ENCODE assay signal across 29 cellular contexts in the genomic region with DNA sequence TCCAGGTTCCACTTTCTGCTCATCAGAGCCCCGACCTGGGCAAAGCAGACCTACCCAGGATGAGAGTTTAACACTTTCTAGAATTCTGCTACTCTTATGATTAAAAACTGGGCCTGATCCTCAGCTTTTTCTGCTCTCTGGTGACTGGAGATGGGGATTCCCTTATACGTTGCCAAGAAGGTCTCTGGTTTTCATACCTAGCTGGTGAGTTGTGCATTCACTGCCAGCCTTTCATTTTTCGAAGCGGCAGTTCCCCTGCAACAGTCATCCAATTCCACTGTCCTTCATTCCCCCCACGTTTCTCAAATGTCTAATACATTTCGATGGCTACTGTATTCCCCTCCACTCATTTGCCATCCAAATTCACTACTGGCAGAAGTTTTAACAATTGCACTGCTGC.
DNase-seq lines count a peak whose midpoint lies in the region; ATAC-seq and TF ChIP-seq lines count a peak whose summit lies in the region.
"Had no signal": no experiment of that assay in that cellular context is flagged by ENCODE, and none has a peak within 500 bp of the region (broad histone marks: within the 10 kb centered on the region; RNA-seq: fewer than 3 reads in every experiment).

No MANE protein-coding gene starts in this region.

- POLR2A ChIA-PET in CD4-positive, alpha-beta T cell (lab: Charles Lee): no interaction called here

- H3K36me3 ChIP-seq in GM23338 (ENCODE audit: insufficient read depth): no peaks in the 10 kb centered on the region
- no peaks in the 10 kb centered on the region for H3K36me3 ChIP-seq in neutrophil
- no peaks in the 10 kb centered on the region for H3K36me3 ChIP-seq in mucosa of descending colon (ENCODE audit: low read depth)
- no peaks in the 10 kb centered on the region for H3K36me3 ChIP-seq in suprapubic skin
- H3K36me3 ChIP-seq in tibial artery: no peaks in the 10 kb centered on the region
- H3K36me3 ChIP-seq: ascending aorta, colonic mucosa, left lung, sigmoid colon, transverse colon had no signal

- no peaks in the 10 kb centered on the region; the same call in 2 of the 3 replicates for H3K4me1 Mint-ChIP-seq in GM23338
- H3K4me1 Mint-ChIP-seq in CD4-positive, alpha-beta T cell (ENCODE audit: low read depth): peaks cover 16% of the 10 kb centered on the region

- no peak for TF ChIP-seq POLR2A in suprapubic skin (IDR thresholded peaks at IDR 0.05)

- H3K9me2 ChIP-seq in GM23338 (ENCODE audit: insufficient read depth): no peaks in the 10 kb centered on the region

- WGBS in suprapubic skin: 91% methylated on average over 6 of the region's 6 CpGs

- H3K4me2 ChIP-seq in GM23338: no peak overlapping the region

- TF ChIP-seq CTCF in GM23338 (conservative IDR thresholded peaks at IDR 0.05; ENCODE audit: low read depth in 2 of 2) (no peak), neutrophil (IDR thresholded peaks at IDR 0.05) (no peak), mucosa of descending colon (IDR thresholded peaks at IDR 0.05) (no peak), suprapubic skin (IDR thresholded peaks at IDR 0.05) (no peak), tibial artery (IDR thresholded peaks at IDR 0.05) (no peak)
- no peak for TF ChIP-seq CTCF in CD4-positive, alpha-beta T cell (IDR thresholded peaks at IDR 0.05)

- no peaks in the 10 kb centered on the region for H3K9me3 Mint-ChIP-seq in GM23338
- H3K9me3 Mint-ChIP-seq in CD4-positive, alpha-beta T cell: no peaks in the 10 kb centered on the region
- H3K9me3 Mint-ChIP-seq: activated naive CD4-positive, alpha-beta T cell treated with anti-CD3 and anti-CD28 coated beads, Interleukin-2, amount 50 U/mL, for 72 hours; CD8-positive, alpha-beta T cell had no signal

- CTCF ChIA-PET in CD4-positive, alpha-beta T cell (lab: Charles Lee): no interaction called here

- H3K36me3 Mint-ChIP-seq in GM23338 (ENCODE audit: low read depth): 0 out of 3 replicates have a peak, but pooled peaks cover under 1% of the 10 kb centered on the region
- H3K36me3 Mint-ChIP-seq in CD4-positive, alpha-beta T cell (ENCODE audit: low read depth): no peaks in the 10 kb centered on the region
- H3K36me3 Mint-ChIP-seq: activated naive CD4-positive, alpha-beta T cell treated with anti-CD3 and anti-CD28 coated beads, Interleukin-2, amount 50 U/mL, for 72 hours; CD8-positive, alpha-beta T cell had no signal

- no peaks in the 10 kb centered on the region for H3F3A ChIP-seq in GM23338 (replicated peaks; ENCODE audit: low read depth)

- peak overlapping the region; percentile 10; the same call in 1 of the 2 replicates for H2AFZ ChIP-seq in GM23338

- no peaks in the 10 kb centered on the region for H3K27me3 ChIP-seq in GM23338 (ENCODE audit: insufficient read depth)
- H3K27me3 ChIP-seq in neutrophil: no peaks in the 10 kb centered on the region
- no peaks in the 10 kb centered on the region for H3K27me3 ChIP-seq in CD4-positive, alpha-beta T cell (ENCODE audit: control insufficient read depth, insufficient read depth, low read length)
- no peaks in the 10 kb centered on the region for H3K27me3 ChIP-seq in suprapubic skin
- no peaks in the 10 kb centered on the region for H3K27me3 ChIP-seq in tibial artery
- H3K27me3 ChIP-seq: ascending aorta, colonic mucosa, left lung, sigmoid colon, transverse colon had no signal

- no peaks in the 10 kb centered on the region for H3K79me2 ChIP-seq in GM23338 (replicated peaks; ENCODE audit: insufficient read depth)

- no peak for TF ChIP-seq EP300 in suprapubic skin (IDR thresholded peaks at IDR 0.05)

- H3K9me3 ChIP-seq in neutrophil (no peaks in the 10 kb centered on the region), mucosa of descending colon (no peaks in the 10 kb centered on the region), suprapubic skin (no peaks in the 10 kb centered on the region), tibial artery (no peaks in the 10 kb centered on the region)
- H3K9me3 ChIP-seq in CD4-positive, alpha-beta T cell (ENCODE audit: control insufficient read depth, low read length): no peaks in the 10 kb centered on the region
- H3K9me3 ChIP-seq: ascending aorta, colonic mucosa, left lung, sigmoid colon, transverse colon had no signal

- H4K20me1 ChIP-seq in GM23338 (replicated peaks; ENCODE audit: insufficient read depth): no peaks in the 10 kb centered on the region

- intact Hi-C loops in mucosa of descending colon (cut with DNase I, micrococcal nuclease) (no loop called here), tibial artery (cut with DNase I; ENCODE audit: low total_unique reads) (no loop called here)
- intact Hi-C loops in CD4-positive, alpha-beta T cell (cut with DNase I, micrococcal nuclease): no loop called here

- H3K4me1 ChIP-seq in GM23338 (ENCODE audit: insufficient read depth) (no peaks in the 10 kb centered on the region), neutrophil (ENCODE audit: control insufficient read depth in 1 of 2, insufficient read depth in 1 of 2, low read depth in 1 of 2, low read length in 1 of 2) (peaks cover 40 to 44% of the 10 kb centered on the region in 2 experiments), mucosa of descending colon (ENCODE audit: low read depth) (no peaks in the 10 kb centered on the region), suprapubic skin (peaks cover 5% of the 10 kb centered on the region), tibial artery (no peaks in the 10 kb centered on the region)
- H3K4me1 ChIP-seq: ascending aorta, colonic mucosa, sigmoid colon had no signal

- H3K4me3 ChIP-seq in GM23338 (no peak overlapping the region), neutrophil (ENCODE audit: low read depth in 1 of 2, low read length in 1 of 2) (no peak overlapping the region), mucosa of descending colon (no peak overlapping the region), suprapubic skin (no peak overlapping the region), tibial artery (no peak overlapping the region)
- H3K4me3 ChIP-seq: ascending aorta, colonic mucosa, GM12878, left lung, sigmoid colon, transverse colon had no signal

- DNase-seq in AG08395 (ENCODE audit: low spot score) (peak; percentile 45), GM23338 (ENCODE audit: low spot score) (no peak), amniotic epithelial cell (ENCODE audit: low read depth) (peak; percentile 45), mucosa of descending colon (no peak), suprapubic skin (ENCODE audit: low spot score in 2 of 2) (no peak), tibial artery (no peak)
- DNase-seq in CD4-positive, alpha-beta T cell: no peak
- DNase-seq: activated CD8-positive, alpha-beta memory T cell treated with anti-CD3 and anti-CD28 coated beads for 24 hours; activated T-cell treated with anti-CD3 and anti-CD28 coated beads for 4 hours; CD8-positive, alpha-beta T cell; colonic mucosa; DMS 273 treated with DMSO at 0.1 percent for 48 hours; effector CD4-positive, alpha-beta T cell; glutamatergic neuron; Karpas-422; left lung; mesenchymal stem cell; NCI-H1436; NCI-H345; NCI-H748 treated with DMSO at 0.1 percent for 48 hours; SIG-M5; sigmoid colon; stimulated activated CD4-positive, alpha-beta T cell treated with anti-CD3 and anti-CD28 coated beads, Interleukin-4, amount 100 ng/mL, for 24 hours; SW 1271; transverse colon had no signal

- H3K27ac Mint-ChIP-seq in GM23338: no peak overlapping the region
- no peak overlapping the region for H3K27ac Mint-ChIP-seq in CD4-positive, alpha-beta T cell
- H3K27ac Mint-ChIP-seq: activated naive CD4-positive, alpha-beta T cell treated with anti-CD3 and anti-CD28 coated beads, Interleukin-2, amount 50 U/mL, for 72 hours; CD8-positive, alpha-beta T cell had no signal

- no peak overlapping the region for H3K4me3 Mint-ChIP-seq in GM23338
- H3K4me3 Mint-ChIP-seq in CD4-positive, alpha-beta T cell: no peak overlapping the region
- H3K4me3 Mint-ChIP-seq: CD8-positive, alpha-beta T cell had no signal

- ATAC-seq in GM23338 (no peak), mucosa of descending colon (no peak)
- no peak for ATAC-seq in CD4-positive, alpha-beta T cell (ENCODE audit: poor library complexity)
- ATAC-seq: activated naive CD4-positive, alpha-beta T cell treated with anti-CD3 and anti-CD28 coated beads, Interleukin-2, amount 50 U/mL, for 72 hours; CD8-positive, alpha-beta T cell; GM12878; left lung had no signal

- no peak overlapping the region for H3K27ac ChIP-seq in GM23338 (ENCODE audit: low read depth)
- peak overlapping the region; percentile 11 for H3K27ac ChIP-seq in neutrophil
- no peak overlapping the region for H3K27ac ChIP-seq in CD4-positive, alpha-beta T cell (ENCODE audit: low read depth, low read length)
- H3K27ac ChIP-seq in suprapubic skin: no peak overlapping the region
- no peak overlapping the region for H3K27ac ChIP-seq in tibial artery
- H3K27ac ChIP-seq: ascending aorta, colonic mucosa, left lung, sigmoid colon, transverse colon had no signal

- H3K27me3 Mint-ChIP-seq in GM23338 (ENCODE audit: insufficient read depth, low read depth, poor library complexity): no peaks in the 10 kb centered on the region
- no peaks in the 10 kb centered on the region for H3K27me3 Mint-ChIP-seq in CD4-positive, alpha-beta T cell

TF ChIP-seq in GM23338, 12 proteins besides CTCF, POLR2A, EP300 and RAD21:
- TF ChIP-seq JUNB (IDR thresholded peaks at IDR 0.05; ENCODE audit: unreplicated experiment) (no peak), NANOG (IDR thresholded peaks at IDR 0.05; ENCODE audit: borderline replicate concordance) (no peak)

Comparison
In these comparisons a context has a peak if more than half of its experiments do, and no peak if none do; other contexts are left out.
1. DNase-seq: peak in AG08395 (single experiment) and amniotic epithelial cell (single experiment); none in GM23338 (single experiment), mucosa of descending colon (0 of 3), CD4-positive, alpha-beta T cell (0 of 10), suprapubic skin (0 of 2) and tibial artery (0 of 2).